ENCODE assay signal across 34 cellular contexts in genomic region chr7:122951006-122951405, GRCh38. TPM values are rescaled to one million over a fixed set of nuclear protein-coding genes. Genes with fewer than 3 reads are reported as not detected.
"Had no signal": no experiment of that assay in that cellular context is flagged by ENCODE, and none has a peak within 500 bp of the region (broad histone marks: within the 10 kb centered on the region; RNA-seq: fewer than 3 reads in every experiment).

No MANE protein-coding gene starts in this region.

- H3K27me3 Mint-ChIP-seq: activated B cell treated with CpG ODN at 0.5 μM for 24 hours; activated CD4-positive, alpha-beta memory T cell treated with anti-CD3 and anti-CD28 coated beads for 36 hours had no signal

- H3K4me1 Mint-ChIP-seq: activated B cell treated with CpG ODN at 0.5 μM for 24 hours had no signal

- H3K4me3 ChIP-seq: adrenal gland, body of pancreas, K562 had no signal

- DNase-seq: activated B cell treated with CpG ODN at 0.5 μM for 24 hours; activated CD4-positive, alpha-beta memory T cell treated with anti-CD3 and anti-CD28 coated beads for 36 hours; activated CD4-positive, alpha-beta T cell treated with anti-CD3 and anti-CD28 coated beads for 4 hours; activated CD4-positive, alpha-beta T cell treated with anti-CD3 and anti-CD28 coated beads, Interleukin-2, amount 50 U/mL, for 1 hour; activated CD4-positive, CD25-positive, alpha-beta regulatory T cell treated with anti-CD3 and anti-CD28 coated beads, Interleukin-2, amount 50 U/mL, for 72 hours; activated CD8-positive, alpha-beta memory T cell treated with anti-CD3 and anti-CD28 coated beads, Interleukin-2, amount 50 U/mL, for 4 hours; activated gamma-delta T cell treated with Interleukin-2 at 50 U/mL for 16 hours; activated naive CD4-positive, alpha-beta T cell treated with anti-CD3 and anti-CD28 coated beads for 36 hours; activated T-cell treated with anti-CD3 and anti-CD28 coated beads for 4 hours; activated T-cell treated with anti-CD3 and anti-CD28 coated beads, Interleukin-2, amount 50 U/mL, for 4 hours; adrenal gland; body of pancreas; central memory CD4-positive, alpha-beta T cell; NCI-H1048; NCI-H1105 treated with DMSO at 0.1 percent for 48 hours; NCI-H1436; NCI-H1694; NCI-H1930; NCI-H2081 treated with DMSO at 0.1 percent for 48 hours; NCI-H2171; NCI-H510A; NCI-H526; NCI-H748 treated with DMSO at 0.1 percent for 48 hours; SW 1271; T-helper 1 cell; T-helper 2 cell; T-helper 9 cell had no signal

- H3K36me3 ChIP-seq: adrenal gland had no signal

- H3K27me3 ChIP-seq: adrenal gland, body of pancreas had no signal

- H3K4me1 ChIP-seq: adrenal gland, body of pancreas had no signal

- H3K27ac ChIP-seq: adrenal gland, body of pancreas, VCaP had no signal

- H3K9me3 ChIP-seq: adrenal gland, body of pancreas had no signal

- H3K27ac Mint-ChIP-seq: activated B cell treated with CpG ODN at 0.5 μM for 24 hours; activated CD4-positive, alpha-beta memory T cell treated with anti-CD3 and anti-CD28 coated beads for 36 hours; activated naive CD4-positive, alpha-beta T cell treated with anti-CD3 and anti-CD28 coated beads for 36 hours; activated naive CD4-positive, alpha-beta T cell treated with anti-CD3 and anti-CD28 coated beads, Interleukin-2, amount 50 U/mL, for 72 hours; activated T-helper 1 cell treated with anti-CD3 and anti-CD28 coated beads, Interleukin-12 subunit alpha, Interleukin-12 subunit beta, Interleukin-2, Interleukin-4 antibody, amounts not matched to agents 30 ng/mL and 10 ng/mL and 1 ng/mL, durations not matched to agents 14 hours and 24 hours and 36 hours had no signal

- H3K36me3 Mint-ChIP-seq: activated CD4-positive, alpha-beta memory T cell treated with anti-CD3 and anti-CD28 coated beads for 36 hours; activated naive CD4-positive, alpha-beta T cell treated with anti-CD3 and anti-CD28 coated beads, Interleukin-2, amount 50 U/mL, for 72 hours had no signal

- ATAC-seq: activated naive CD4-positive, alpha-beta T cell treated with anti-CD3 and anti-CD28 coated beads, Interleukin-2, amount 50 U/mL, for 72 hours; activated T-cell treated with anti-CD3 and anti-CD28 coated beads, Interleukin-2, amount 50 U/mL, for 4 hours; body of pancreas; K562 had no signal

- H3K4me3 Mint-ChIP-seq: activated B cell treated with CpG ODN at 0.5 μM for 24 hours; activated CD4-positive, alpha-beta memory T cell treated with anti-CD3 and anti-CD28 coated beads for 36 hours; activated naive CD4-positive, alpha-beta T cell treated with anti-CD3 and anti-CD28 coated beads for 36 hours; activated T-cell treated with anti-CD3 and anti-CD28 coated beads, Interleukin-2, amount 50 U/mL, for 4 hours; activated T-helper 1 cell treated with anti-CD3 and anti-CD28 coated beads, Interleukin-12 subunit alpha, Interleukin-12 subunit beta, Interleukin-2, Interleukin-4 antibody, amounts not matched to agents 30 ng/mL and 10 ng/mL and 1 ng/mL, durations not matched to agents 14 hours and 24 hours and 36 hours had no signal

RNA-seq across cellular contexts. Expression of gene TAS2R16, which starts 44.5 kb away (rescaled TPM):
- total RNA-seq: activated B cell treated with CpG ODN at 0.5 μM for 24 hours; activated CD4-positive, alpha-beta memory T cell treated with anti-CD3 and anti-CD28 coated beads for 36 hours; activated naive CD4-positive, alpha-beta T cell treated with anti-CD3 and anti-CD28 coated beads for 36 hours; activated naive CD4-positive, alpha-beta T cell treated with anti-CD3 and anti-CD28 coated beads, Interleukin-2, amount 50 U/mL, for 72 hours; activated T-cell treated with anti-CD3 and anti-CD28 coated beads, Interleukin-2, amount 50 U/mL, for 4 hours; activated T-helper 1 cell treated with anti-CD3 and anti-CD28 coated beads, Interleukin-12 subunit alpha, Interleukin-12 subunit beta, Interleukin-2, Interleukin-4 antibody, amounts not matched to agents 30 ng/mL and 10 ng/mL and 1 ng/mL, durations not matched to agents 14 hours and 24 hours and 36 hours; adrenal gland; astrocyte; body of pancreas; K562; M059J; OCI-LY7 had no signal
- polyA plus RNA-seq: adrenal gland, K562 had no signal
